Comparison of ENCODE assay signal across 1 cellular context in genomic region chr7:63008366-63008765, GRCh38.
TF ChIP-seq lines count a peak whose summit lies in the region.

No MANE protein-coding gene starts in this region.

TF ChIP-seq in GM23338, 12 proteins besides CTCF, POLR2A, EP300 and RAD21 (continued from another document):
- TF ChIP-seq ZNF462 (CRISPR knock-in tag; IDR thresholded peaks at IDR 0.05) (no peak), EZH2 (IDR thresholded peaks at IDR 0.05; ENCODE audit: low read depth, unreplicated experiment) (no peak), ETS1 (IDR thresholded peaks at IDR 0.05) (no peak)
